ENCODE assay signal across 23 cellular contexts in genomic region chr1:3690282-3691065, GRCh38. TPM values are rescaled to one million over a fixed set of nuclear protein-coding genes. Genes with fewer than 3 reads are reported as not detected.
A peak's percentile ranks its signal among the peaks of the same experiment; 100 is the strongest.
DNase-seq lines count a peak whose midpoint lies in the region; ATAC-seq, FAIRE-seq and TF ChIP-seq lines count a peak whose summit lies in the region.
"Had no signal": no experiment of that assay in that cellular context is flagged by ENCODE, and none has a peak within 500 bp of the region (broad histone marks: within the 10 kb centered on the region; RNA-seq: fewer than 3 reads in every experiment).

No MANE protein-coding gene starts in this region.

- TF ChIP-seq CTCF in bronchial epithelial cell (IDR thresholded peaks at IDR 0.05; ENCODE audit: insufficient read depth, low read length, severe bottlenecking) (no peak), GM10248 (IDR thresholded peaks at IDR 0.05; ENCODE audit: control extremely low read depth, extremely low read depth, low read depth, missing control alignments) (no peak)

- H3K4me2 ChIP-seq in BLaER1: peak overlapping the region; percentile 85

- peaks cover 85% of the 10 kb centered on the region for H3K4me1 ChIP-seq in BLaER1

- H3K36me3 ChIP-seq in BLaER1 (no peaks in the 10 kb centered on the region), bronchial epithelial cell (ENCODE audit: control insufficient read depth, insufficient read depth, low read length) (no peaks in the 10 kb centered on the region)
- H3K36me3 ChIP-seq: thoracic aorta had no signal

- CTCF ChIA-PET in GM10248 (lab: Yijun Ruan, JAX): interaction anchor here (1.0 to 1.3 kb wide), 2 partner anchors 24 to 34 kb away, joined by 3 to 4 read pairs; no protein-coding TSS in a partner anchor

- H3K4me3 ChIP-seq in BLaER1 (no peak overlapping the region), bronchial epithelial cell (ENCODE audit: low read depth, low read length) (peak overlapping the region; percentile 19)
- H3K4me3 ChIP-seq: thoracic aorta had no signal

- H3K27ac ChIP-seq in BLaER1: peak overlapping the region; percentile 74
- H3K27ac ChIP-seq: C4-2B, thoracic aorta had no signal

- DNase-seq in DMS79 treated with DMSO at 0.1 percent for 48 hours (lab: John Stamatoyannopoulos, UW) (peak; percentile 88), NCI-H2227 treated with DMSO at 0.1 percent for 48 hours (lab: John Stamatoyannopoulos, UW) (peak; percentile 19), bronchial epithelial cell (ENCODE audit: low read depth) (peak; percentile 77), GM10248 (ENCODE audit: extremely low spot score) (no peak), islet precursor cell (no peak), cortex of kidney (lab: John Stamatoyannopoulos, UW) (no peak)
- DNase-seq: activated CD8-positive, alpha-beta T cell treated with anti-CD3 and anti-CD28 coated beads for 36 hours; activated gamma-delta T cell treated with Interleukin-2 at 50 U/mL for 16 hours; HCEC 1CT; KG1; NCI-H446 treated with DMSO at 0.1 percent for 48 hours; small intestine; stimulated activated CD4-positive, alpha-beta T cell treated with anti-CD3 and anti-CD28 coated beads, Interleukin-2, amount 100 ng/mL, for 48 hours; stimulated activated naive B cell treated with anti-CD40 and anti-IgM and Interleukin-4, amounts not matched to agents 10 μg/mL and 1 μg/mL and 100 μg/mL, for 72 hours; SW 1271 had no signal

- no peak overlapping the region for H3K9ac ChIP-seq in BLaER1

- H4K20me1 ChIP-seq in BLaER1: no peaks in the 10 kb centered on the region

- no peak for FAIRE-seq in bronchial epithelial cell (lab: Jason Lieb, UNC)
- FAIRE-seq: D721Med, G401.6, GM18507, small intestine had no signal

- POLR2A ChIA-PET in GM10248 (lab: Yijun Ruan, JAX): no interaction called here

- no peaks in the 10 kb centered on the region for H3K27me3 ChIP-seq in BLaER1
- no peaks in the 10 kb centered on the region for H3K27me3 ChIP-seq in bronchial epithelial cell (ENCODE audit: control insufficient read depth, insufficient read depth, low read length)

- ATAC-seq in HG02642 (IDR thresholded peaks at IDR 0.05; ENCODE audit: poor library complexity, unreplicated experiment): no peak
- ATAC-seq: activated CD8-positive, alpha-beta T cell treated with anti-CD3 and anti-CD28 coated beads for 36 hours; Right ventricle myocardium inferior; stimulated activated naive B cell treated with anti-CD40 and anti-IgM and Interleukin-4, amounts not matched to agents 10 μg/mL and 1 μg/mL and 100 μg/mL, for 72 hours had no signal

- no peaks in the 10 kb centered on the region for H3K9me3 ChIP-seq in BLaER1
- H3K9me3 ChIP-seq: thoracic aorta had no signal

RNA-seq across cellular contexts. Expression of gene TP73, which starts 38.2 kb away (rescaled TPM):
- total RNA-seq in bronchial epithelial cell: under 0.01 and 0.13 TPM in 2 replicates
- total RNA-seq: thoracic aorta had no signal

RNA-seq across cellular contexts. Expression of gene WRAP73, which starts 40.6 kb away (rescaled TPM):
- 21.3 and 22.1 TPM in 2 replicates for total RNA-seq in bronchial epithelial cell

Comparison
In these comparisons a context has a peak if more than half of its experiments do, and no peak if none do; other contexts are left out.
1. DNase-seq: peak in DMS79 treated with DMSO at 0.1 percent for 48 hours (single experiment), NCI-H2227 treated with DMSO at 0.1 percent for 48 hours (single experiment) and bronchial epithelial cell (single experiment); none in GM10248 (single experiment), islet precursor cell (single experiment) and cortex of kidney (single experiment).